In genomic region chr3:134473868-134474546, GRCh38 we compare ENCODE assay signal across 8 cellular contexts. TPM values are rescaled to one million over a fixed set of nuclear protein-coding genes. Genes with fewer than 3 reads are reported as not detected.
A peak's percentile ranks its signal among the peaks of the same experiment; 100 is the strongest.
DNase-seq lines count a peak whose midpoint lies in the region; ATAC-seq and TF ChIP-seq lines count a peak whose summit lies in the region.

No MANE protein-coding gene starts in this region.

- no peak for TF ChIP-seq POLR2A in breast epithelium (IDR thresholded peaks at IDR 0.05)

- ATAC-seq in GM21825 (IDR thresholded peaks at IDR 0.05; ENCODE audit: unreplicated experiment) (peak; percentile 59), HG02840 (IDR thresholded peaks at IDR 0.05; ENCODE audit: low FRiP score, unreplicated experiment) (no peak)

- H3K27me3 ChIP-seq in BJ (ENCODE audit: control insufficient read depth, insufficient read depth, low read length) (no peaks in the 10 kb centered on the region), WERI-Rb-1 (ENCODE audit: insufficient read depth, low read depth, severe bottlenecking) (no peaks in the 10 kb centered on the region), breast epithelium (no peaks in the 10 kb centered on the region)

- H3K9me3 ChIP-seq in WERI-Rb-1 (ENCODE audit: severe bottlenecking), result no peaks in the 10 kb centered on the region
- no peaks in the 10 kb centered on the region for H3K9me3 ChIP-seq in breast epithelium

- peak; percentile 61 for TF ChIP-seq CTCF in BJ (IDR thresholded peaks at IDR 0.05; ENCODE audit: insufficient read depth, low read depth, low read length)
- peak; percentile 45; the same call in 1 of the 2 replicates for TF ChIP-seq CTCF in WERI-Rb-1 (IDR thresholded peaks at IDR 0.05; ENCODE audit: low read depth, low read length)
- peak; percentile 90 to 93 (median 91) for TF ChIP-seq CTCF in breast epithelium (IDR thresholded peaks at IDR 0.05)

- H3K4me3 ChIP-seq in BJ (ENCODE audit: low read depth, low read length), result no peak overlapping the region
- H3K4me3 ChIP-seq in WERI-Rb-1 (ENCODE audit: low read depth, low read length), result no peak overlapping the region
- no peak overlapping the region for H3K4me3 ChIP-seq in breast epithelium

- H3K36me3 ChIP-seq in BJ (ENCODE audit: control insufficient read depth, insufficient read depth, low read length), result peaks cover 2% of the 10 kb centered on the region; the same call in 1 of the 2 replicates
- peaks cover 24% of the 10 kb centered on the region for H3K36me3 ChIP-seq in WERI-Rb-1
- no peaks in the 10 kb centered on the region for H3K36me3 ChIP-seq in breast epithelium

- no peak for DNase-seq in BJ (ENCODE audit: low read depth)
- peak; percentile 62 for DNase-seq in NCI-H2081 treated with DMSO at 0.1 percent for 48 hours (lab: John Stamatoyannopoulos, UW)
- peak; percentile 71 for DNase-seq in WERI-Rb-1
- peak; percentile 76 to 82 for DNase-seq in breast epithelium (ENCODE audit: low spot score in 2 of 2)
- peak; percentile 86 for DNase-seq in islet precursor cell
- DNase-seq in stimulated activated CD4-positive, alpha-beta T cell treated with anti-CD3 and anti-CD28 coated beads, Interleukin-1b, Interleukin-23, amount 100 ng/mL, for 4 hours (ENCODE audit: low read depth in 2 of 2), result peak; percentile 62 to 83

- POLR2A ChIA-PET in BJ (lab: Charles Lee), result interaction anchor here (0.6 to 2.0 kb wide), 4 partner anchors 101 to 110 kb away, joined by 3 to 10 read pairs (median 4); no protein-coding TSS in a partner anchor

- H3K27ac ChIP-seq in WERI-Rb-1 (no peak overlapping the region), breast epithelium (peak overlapping the region in 1 of 2 donors; percentile 35)

- intact Hi-C loops in breast epithelium (cut with DNase I; ENCODE audit: low total_unique reads), result loop anchor here (5.0 kb wide), 1 partner anchor 162 kb away; no protein-coding TSS in a partner anchor

- no peaks in the 10 kb centered on the region for H3K4me1 ChIP-seq in breast epithelium

- CTCF ChIA-PET in BJ (lab: Yijun Ruan, JAX), result interaction anchor here (0.7 to 9.1 kb wide), 31 partner anchors 9 to 272 kb away, joined by 3 to 185 read pairs (median 5); partner anchors contain the start of genes AMOTL2, ANAPC13 and CEP63

RNA-seq across cellular contexts. Expression of gene ANAPC13, which starts 11.8 kb away (rescaled TPM):
- polyA plus RNA-seq in BJ (2011; rRNA removed), result 54.6 and 115 TPM in 2 replicates
- 16.9 and 17.6 TPM in 2 replicates for polyA minus RNA-seq in BJ (2011; rRNA and poly(A)+ RNA removed)
- 10 to 100 TPM; 56.0 to 68.3 (median 66.1) TPM for total RNA-seq in breast epithelium

RNA-seq across cellular contexts. Expression of gene CEP63, which starts 11.8 kb away (rescaled TPM):
- 6.4 and 14.5 TPM in 2 replicates for polyA plus RNA-seq in BJ (2011; rRNA removed)
- polyA minus RNA-seq in BJ (2011; rRNA and poly(A)+ RNA removed), result 4.8 and 9.7 TPM in 2 replicates
- 10 to 100 TPM; 31.8 to 38.9 (median 33.1) TPM for total RNA-seq in breast epithelium
